24 cellular contexts compared by ENCODE assay signal in genomic region chr1:6248161-6248776, GRCh38. TPM values are rescaled to one million over a fixed set of nuclear protein-coding genes. Genes with fewer than 3 reads are reported as not detected.
"Had no signal": no experiment of that assay in that cellular context is flagged by ENCODE, and none has a peak within 500 bp of the region (broad histone marks: within the 10 kb centered on the region; RNA-seq: fewer than 3 reads in every experiment).

No MANE protein-coding gene starts in this region.

- H3K27ac ChIP-seq: heart left ventricle, prostate gland, thyroid gland had no signal

- H3K9me3 ChIP-seq: heart left ventricle, prostate gland, SK-N-SH, thyroid gland had no signal

- H3K4me3 ChIP-seq: prostate gland, thyroid gland had no signal

- H3K9me3 Mint-ChIP-seq: activated CD4-positive, alpha-beta memory T cell treated with anti-CD3 and anti-CD28 coated beads for 36 hours; activated naive CD4-positive, alpha-beta T cell treated with anti-CD3 and anti-CD28 coated beads, Interleukin-2, amount 50 U/mL, for 72 hours; endodermal cell; naive thymus-derived CD4-positive, alpha-beta T cell; T-cell had no signal

- H3K9ac ChIP-seq: SK-N-SH had no signal

- H3K36me3 ChIP-seq: heart left ventricle, prostate gland, thyroid gland had no signal

- FAIRE-seq: frontal cortex, small intestine had no signal

- H3K4me3 Mint-ChIP-seq: activated CD4-positive, alpha-beta memory T cell treated with anti-CD3 and anti-CD28 coated beads for 36 hours; activated CD8-positive, alpha-beta memory T cell treated with anti-CD3 and anti-CD28 coated beads, Interleukin-2, amount 10 ng/mL, durations not matched to agents 7 days and 5 days; endodermal cell; T-cell had no signal

- H3K4me2 ChIP-seq: SK-N-SH had no signal

- DNase-seq: activated CD4-positive, alpha-beta memory T cell treated with anti-CD3 and anti-CD28 coated beads for 36 hours; activated CD8-positive, alpha-beta memory T cell treated with anti-CD3 and anti-CD28 coated beads, Interleukin-2, amount 10 ng/mL, durations not matched to agents 7 days and 5 days; activated T-cell treated with anti-CD3 and anti-CD28 coated beads, Interleukin-2, amount 50 U/mL, for 1 hour; left colon; mammary epithelial cell; naive thymus-derived CD4-positive, alpha-beta T cell; occipital lobe; SK-N-SH; T-cell; T-helper 9 cell had no signal

- ATAC-seq: activated CD8-positive, alpha-beta memory T cell treated with anti-CD3 and anti-CD28 coated beads, Interleukin-2, amount 10 ng/mL, durations not matched to agents 7 days and 5 days; activated naive CD4-positive, alpha-beta T cell treated with anti-CD3 and anti-CD28 coated beads, Interleukin-2, amount 50 U/mL, for 72 hours; naive thymus-derived CD4-positive, alpha-beta T cell; right cardiac atrium; T-cell had no signal

- H3K27ac Mint-ChIP-seq: activated CD4-positive, alpha-beta memory T cell treated with anti-CD3 and anti-CD28 coated beads for 36 hours; activated CD8-positive, alpha-beta memory T cell treated with anti-CD3 and anti-CD28 coated beads, Interleukin-2, amount 10 ng/mL, durations not matched to agents 7 days and 5 days; activated naive CD4-positive, alpha-beta T cell treated with anti-CD3 and anti-CD28 coated beads, Interleukin-2, amount 50 U/mL, for 72 hours; endodermal cell; T-cell had no signal

RNA-seq across cellular contexts. Expression of gene HES3, which starts 4.3 kb away (rescaled TPM):
- total RNA-seq: activated CD4-positive, alpha-beta memory T cell treated with anti-CD3 and anti-CD28 coated beads for 36 hours; activated CD8-positive, alpha-beta memory T cell treated with anti-CD3 and anti-CD28 coated beads, Interleukin-2, amount 10 ng/mL, durations not matched to agents 7 days and 5 days; activated naive CD4-positive, alpha-beta T cell treated with anti-CD3 and anti-CD28 coated beads, Interleukin-2, amount 50 U/mL, for 72 hours; aorta; cerebellum; dermis microvascular lymphatic vessel endothelial cell; epithelial cell of proximal tubule; frontal cortex; heart left ventricle; left colon; mammary epithelial cell; mononuclear cell; naive thymus-derived CD4-positive, alpha-beta T cell; occipital lobe; prostate gland; right cardiac atrium; T-cell; thyroid gland; urinary bladder had no signal
- polyA plus RNA-seq: aorta; heart left ventricle; mammary epithelial cell; naive thymus-derived CD4-positive, alpha-beta T cell; right cardiac atrium; SK-N-SH; small intestine; urinary bladder had no signal

RNA-seq across cellular contexts. Expression of gene GPR153, which starts 12.6 kb away (rescaled TPM):
- polyA plus RNA-seq: naive thymus-derived CD4-positive, alpha-beta T cell had no signal
